ENCODE assay signal across 8 cellular contexts in the genomic region with DNA sequence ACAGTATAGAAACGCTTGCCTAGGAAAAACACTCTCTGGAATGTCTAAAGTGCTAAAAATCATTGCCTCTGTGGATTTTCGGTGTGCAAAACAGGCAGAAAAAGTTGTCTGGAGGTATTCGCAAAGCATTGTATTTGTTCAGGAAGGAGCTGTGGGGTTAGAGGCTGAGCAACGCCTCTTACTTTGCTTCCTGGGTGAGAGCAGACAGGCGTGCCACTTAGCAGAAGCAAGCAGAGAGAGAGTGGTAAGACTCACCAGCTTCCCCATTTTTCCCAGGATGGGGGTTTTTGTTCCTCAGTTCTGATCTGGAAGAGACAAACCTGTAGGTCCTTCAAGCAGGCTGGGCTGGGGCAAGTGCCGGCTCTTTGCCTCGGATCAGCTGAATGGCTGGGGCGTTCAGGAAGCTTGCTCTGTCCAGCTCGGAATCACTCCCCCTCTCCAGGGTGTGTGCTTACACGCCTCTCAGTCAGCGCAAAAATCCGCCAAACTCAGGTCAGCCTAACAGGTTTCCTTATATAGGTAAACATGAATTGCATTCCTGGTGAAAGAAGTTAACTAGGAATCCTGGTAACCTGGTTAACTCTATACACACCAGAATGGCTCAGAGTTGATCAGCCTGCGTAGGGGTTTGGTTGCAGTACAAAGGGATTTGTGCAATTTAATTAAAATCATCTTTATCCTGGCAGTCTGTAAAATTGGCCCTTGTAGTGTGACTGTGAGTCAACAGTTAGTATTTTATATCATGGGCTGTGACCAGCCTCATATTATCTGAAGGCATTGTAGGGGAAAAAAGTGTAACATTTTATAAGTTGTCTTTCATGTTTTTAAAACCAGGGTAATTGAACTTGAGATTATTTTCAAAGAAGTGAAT.
DNase-seq lines count a peak whose midpoint lies in the region; ATAC-seq and TF ChIP-seq lines count a peak whose summit lies in the region.

No MANE protein-coding gene starts in this region.

- TF ChIP-seq CTCF in Panc1 (IDR thresholded peaks at IDR 0.05) (no peak), gastroesophageal sphincter (IDR thresholded peaks at IDR 0.05) (no peak), omental fat pad (IDR thresholded peaks at IDR 0.05) (no peak)

- CTCF ChIA-PET in Panc1 (lab: Charles Lee) = no interaction called here

- no peak overlapping the region for H3K27ac ChIP-seq in Panc1 (ENCODE audit: low read length)
- peak overlapping the region; percentile 20 to 66 (median 40) for H3K27ac ChIP-seq in gastroesophageal sphincter

- H3K36me3 ChIP-seq in Panc1 (ENCODE audit: control insufficient read depth, insufficient read depth, low read length) = no peaks in the 10 kb centered on the region
- no peaks in the 10 kb centered on the region for H3K36me3 ChIP-seq in gastroesophageal sphincter

- H3K9me3 ChIP-seq in Panc1 (ENCODE audit: control insufficient read depth, insufficient read depth, low read depth, low read length) = no peaks in the 10 kb centered on the region
- H3K9me3 ChIP-seq in gastroesophageal sphincter = no peaks in the 10 kb centered on the region

- DNase-seq in EH (ENCODE audit: low read depth) = peak; percentile 29
- no peak for DNase-seq in Panc1 (ENCODE audit: low read depth, low spot score)
- no peak for DNase-seq in omental fat pad (ENCODE audit: low spot score)
- no peak for DNase-seq in NCI-H1694 treated with DMSO at 0.1 percent for 48 hours (lab: John Stamatoyannopoulos, UW)

- in situ Hi-C loops in Panc1 (cut with HindIII; ENCODE audit: low pct_unique_long_range_greater_than_20kb, low sequenced_read_pairs) = no loop called here

- POLR2A ChIA-PET in Panc1 (lab: Charles Lee) = no interaction called here

- H3K4me3 ChIP-seq in Panc1 (ENCODE audit: low read depth in 2 of 2, low read length in 2 of 2) (peak overlapping the region; percentile 16 to 23; a peak in 3 of 4 replicates), gastroesophageal sphincter (peak overlapping the region; percentile 43 to 45)

- H3K4me1 ChIP-seq in Panc1 (ENCODE audit: control insufficient read depth, insufficient read depth, low read length) (no peaks in the 10 kb centered on the region), gastroesophageal sphincter (peaks cover 0 to 13% (median 0%) of the 10 kb centered on the region in 3 donors)

- TF ChIP-seq POLR2A in gastroesophageal sphincter (IDR thresholded peaks at IDR 0.05) = no peak

- intact Hi-C loops in Panc1 (cut with micrococcal nuclease; ENCODE audit: unreplicated experiment) = no loop called here

- H3K27me3 ChIP-seq in Panc1 (ENCODE audit: control insufficient read depth, insufficient read depth, low read length) = no peaks in the 10 kb centered on the region
- H3K27me3 ChIP-seq in gastroesophageal sphincter = no peaks in the 10 kb centered on the region

- BruUV-seq in Panc1 (replicated peaks; lab: Mats Ljungman, UMichigan) = no TSS peak

- ATAC-seq in Panc1 (peak; percentile 77; the same call in 1 of the 2 replicates), gastroesophageal sphincter (peak; percentile 53), omental fat pad (ENCODE audit: low FRiP score) (peak; percentile 83), HG03354 (IDR thresholded peaks at IDR 0.05; ENCODE audit: poor library complexity, severe bottlenecking, unreplicated experiment) (no peak), HG03139 (IDR thresholded peaks at IDR 0.05; ENCODE audit: unreplicated experiment) (no peak), HG03196 (IDR thresholded peaks at IDR 0.05; ENCODE audit: unreplicated experiment) (no peak)

- TF ChIP-seq EP300 in gastroesophageal sphincter (IDR thresholded peaks at IDR 0.05) = no peak

- 40% methylated on average over 4 to 7 of the region's 13 CpGs for WGBS in gastroesophageal sphincter (ENCODE audit: low coverage in 1 of 2), 2 donors

Comparison
In these comparisons a context has a peak if more than half of its experiments do, and no peak if none do; other contexts are left out.
1. ATAC-seq: peak in Panc1 (single experiment), gastroesophageal sphincter (single experiment) and omental fat pad (single experiment); none in HG03354 (single experiment), HG03139 (single experiment) and HG03196 (single experiment).